ENCODE assay signal across 25 cellular contexts in genomic region chr6:28607990-28608389, GRCh38.
DNase-seq lines count a peak whose midpoint lies in the region; ATAC-seq and TF ChIP-seq lines count a peak whose summit lies in the region.
"Had no signal": no experiment of that assay in that cellular context is flagged by ENCODE, and none has a peak within 500 bp of the region (broad histone marks: within the 10 kb centered on the region; RNA-seq: fewer than 3 reads in every experiment).

No MANE protein-coding gene starts in this region.

- H3K27ac Mint-ChIP-seq in Caco-2 (ENCODE audit: unreplicated experiment): peak overlapping the region; percentile 41
- H3K27ac Mint-ChIP-seq: B cell; CD4-positive, CD25-positive, alpha-beta regulatory T cell; HFFc6 had no signal

- no peak overlapping the region for H3K4me3 ChIP-seq in BLaER1
- no peak overlapping the region for H3K4me3 ChIP-seq in Caco-2 (ENCODE audit: low read depth, low read length)
- no peak overlapping the region for H3K4me3 ChIP-seq in fibroblast of pulmonary artery (replicated peaks; ENCODE audit: low read depth, low read length)
- H3K4me3 ChIP-seq in neuronal stem cell (ENCODE audit: low read length in 2 of 2): no peak overlapping the region
- H3K4me3 ChIP-seq in prostate gland: no peak overlapping the region
- no peak overlapping the region for H3K4me3 ChIP-seq in psoas muscle

- ATAC-seq in psoas muscle: no peak

- peaks cover 11% of the 10 kb centered on the region for H3K36me3 Mint-ChIP-seq in Caco-2 (ENCODE audit: insufficient read depth, unreplicated experiment)
- H3K36me3 Mint-ChIP-seq: CD4-positive, CD25-positive, alpha-beta regulatory T cell had no signal

- no peak overlapping the region for H3K14ac ChIP-seq in neuronal stem cell (ENCODE audit: low read length)

- no peak overlapping the region for H3K4ac ChIP-seq in neuronal stem cell (ENCODE audit: low read length)

- no peak overlapping the region for H3K23ac ChIP-seq in neuronal stem cell (ENCODE audit: low read depth, low read length, poor library complexity)

- no peak overlapping the region for H2BK5ac ChIP-seq in neuronal stem cell (ENCODE audit: low read length)

- no peak overlapping the region for H3K18ac ChIP-seq in neuronal stem cell (ENCODE audit: low read length)

- H4K91ac ChIP-seq in neuronal stem cell (ENCODE audit: low read depth, low read length, poor library complexity): no peak overlapping the region

- intact Hi-C loops in Caco-2 (cut with micrococcal nuclease; ENCODE audit: unreplicated experiment): loop anchor here (1.0 to 5.0 kb wide), 2 partner anchors 74 to 186 kb away; no protein-coding TSS in a partner anchor
- intact Hi-C loops in prostate gland (cut with DNase I): no loop called here
- intact Hi-C loops in psoas muscle (cut with DNase I): no loop called here

- H3K27ac ChIP-seq in BLaER1 (no peak overlapping the region), neuronal stem cell (replicated peaks; ENCODE audit: low read length) (no peak overlapping the region), prostate gland (no peak overlapping the region), psoas muscle (no peak overlapping the region)
- H3K27ac ChIP-seq: A549, PC-9, SK-N-MC had no signal

- no TSS peak for BruUV-seq in Caco-2 (replicated peaks; lab: Mats Ljungman, UMichigan)

- H3K9me3 Mint-ChIP-seq in Caco-2 (ENCODE audit: unreplicated experiment): no peaks in the 10 kb centered on the region
- H3K9me3 Mint-ChIP-seq: HFFc6 had no signal

- no peaks in the 10 kb centered on the region for H3K79me1 ChIP-seq in neuronal stem cell (ENCODE audit: low read depth, low read length)

- no peak for TF ChIP-seq CTCF in Caco-2 (IDR thresholded peaks at IDR 0.05; ENCODE audit: insufficient read depth in 1 of 2, low read depth in 1 of 2, low read length in 1 of 2, severe bottlenecking in 1 of 2, unreplicated experiment in 1 of 2)
- TF ChIP-seq CTCF in fibroblast of pulmonary artery (IDR thresholded peaks at IDR 0.05; ENCODE audit: low read length, missing control alignments): no peak
- TF ChIP-seq CTCF in prostate gland (IDR thresholded peaks at IDR 0.05): no peak
- TF ChIP-seq CTCF in psoas muscle (IDR thresholded peaks at IDR 0.05): no peak

- H3K36me3 ChIP-seq in BLaER1 (no peaks in the 10 kb centered on the region), Caco-2 (ENCODE audit: control insufficient read depth, insufficient read depth, low read length) (no peaks in the 10 kb centered on the region), neuronal stem cell (replicated peaks in 1 of 2; ENCODE audit: control insufficient read depth in 2 of 2, insufficient read depth in 2 of 2, low read length in 2 of 2) (no peaks in the 10 kb centered on the region), prostate gland (no peaks in the 10 kb centered on the region), psoas muscle (ENCODE audit: insufficient read depth in 1 of 2, low read depth in 1 of 2) (no peaks in the 10 kb centered on the region)

- TF ChIP-seq POLR2A in prostate gland (IDR thresholded peaks at IDR 0.05): no peak

- CTCF ChIA-PET in Caco-2 (lab: Charles Lee): no interaction called here

- H4K20me1 ChIP-seq in BLaER1: no peaks in the 10 kb centered on the region

- H3K27me3 Mint-ChIP-seq in Caco-2 (ENCODE audit: insufficient read depth, unreplicated experiment): no peaks in the 10 kb centered on the region

- no peaks in the 10 kb centered on the region for H3K9me3 ChIP-seq in BLaER1
- no peaks in the 10 kb centered on the region for H3K9me3 ChIP-seq in Caco-2
- no peaks in the 10 kb centered on the region for H3K9me3 ChIP-seq in neuronal stem cell (replicated peaks in 1 of 2; ENCODE audit: control insufficient read depth in 2 of 2, insufficient read depth in 1 of 2, low read depth in 1 of 2, low read length in 2 of 2)
- H3K9me3 ChIP-seq in prostate gland: no peaks in the 10 kb centered on the region
- H3K9me3 ChIP-seq in psoas muscle: no peaks in the 10 kb centered on the region
- H3K9me3 ChIP-seq: A549 had no signal

- H3K4me1 ChIP-seq in BLaER1: peaks cover 35% of the 10 kb centered on the region
- peaks cover 6% of the 10 kb centered on the region for H3K4me1 ChIP-seq in Caco-2
- peaks cover 3 to 9% of the 10 kb centered on the region in 2 donors for H3K4me1 ChIP-seq in neuronal stem cell (ENCODE audit: control insufficient read depth in 2 of 2, insufficient read depth in 1 of 2, low read depth in 1 of 2, low read length in 2 of 2)
- H3K4me1 ChIP-seq in prostate gland (replicated peaks): no peaks in the 10 kb centered on the region
- no peaks in the 10 kb centered on the region for H3K4me1 ChIP-seq in psoas muscle

- H2BK120ac ChIP-seq in neuronal stem cell (ENCODE audit: low read depth, low read length): no peak overlapping the region

- peak overlapping the region; percentile 80 for H3K4me3 Mint-ChIP-seq in Caco-2 (ENCODE audit: unreplicated experiment)
- H3K4me3 Mint-ChIP-seq: B cell; CD4-positive, CD25-positive, alpha-beta regulatory T cell; HFFc6 had no signal

- peak overlapping the region; percentile 61 for H2AFZ ChIP-seq in neuronal stem cell (ENCODE audit: low read length)
- H2AFZ ChIP-seq: PC-9 had no signal

- WGBS in neuronal stem cell (ENCODE audit: extremely low coverage in 2 of 2, insufficient read length in 2 of 2, insufficient replicate concordance in 1 of 2), 2 donors: no CpG with 5 or more reads among the region's 9 CpGs
- WGBS in prostate gland: 28% methylated on average over 9 of the region's 9 CpGs
- WGBS in psoas muscle, 3 donors: 67 to 70% (median 70%) methylated on average over 9 of the region's 9 CpGs

- H3K4me1 Mint-ChIP-seq in Caco-2 (ENCODE audit: low read depth, unreplicated experiment): peaks cover 7% of the 10 kb centered on the region

- no peak overlapping the region for H2AK5ac ChIP-seq in neuronal stem cell (ENCODE audit: low read depth, low read length)

- DNase-seq in Caco-2 (peak; percentile 39 to 57), fibroblast of pulmonary artery (ENCODE audit: low read depth) (peak; percentile 23), neuronal stem cell (ENCODE audit: low spot score) (no peak), prostate gland (ENCODE audit: low spot score) (no peak), germinal center (ENCODE audit: low spot score) (no peak), psoas muscle (no peak)
- DNase-seq: CD4-positive, CD25-positive, alpha-beta regulatory T cell; COR-L47; DMS 273 treated with DMSO at 0.1 percent for 48 hours; DMS79 treated with DMSO at 0.1 percent for 48 hours; H7; HFFc6; KG1; NCI-H1092; NCI-H1436 treated with DMSO at 0.1 percent for 48 hours; NCI-H1930; NCI-H446; NCI-H526; PC-9; RPMI8226; SHP77 treated with DMSO at 0.1 percent for 48 hours had no signal

- no peak overlapping the region for H2BK15ac ChIP-seq in neuronal stem cell (ENCODE audit: low read length)

- POLR2A ChIA-PET in Caco-2 (lab: Charles Lee): no interaction called here

- no peak overlapping the region for H2BK12ac ChIP-seq in neuronal stem cell (ENCODE audit: low read length)

- H4K8ac ChIP-seq in neuronal stem cell (ENCODE audit: low read depth, low read length): no peak overlapping the region

- H3K27me3 ChIP-seq in BLaER1 (no peaks in the 10 kb centered on the region), Caco-2 (replicated peaks; ENCODE audit: control insufficient read depth, insufficient read depth, low read length) (no peaks in the 10 kb centered on the region), neuronal stem cell (ENCODE audit: control insufficient read depth in 3 of 3, insufficient read depth in 3 of 3, low read depth in 1 of 3, low read length in 3 of 3) (no peaks in the 10 kb centered on the region), prostate gland (replicated peaks; ENCODE audit: insufficient read depth) (peaks cover 4% of the 10 kb centered on the region), psoas muscle (ENCODE audit: insufficient read depth in 3 of 3, low read length in 2 of 3) (peaks cover 3 to 20% (median 3%) of the 10 kb centered on the region in 3 donors)

- H3K9ac ChIP-seq in BLaER1 (no peak overlapping the region), neuronal stem cell (ENCODE audit: low read depth, low read length, poor library complexity) (no peak overlapping the region)

- H3K4me2 ChIP-seq in BLaER1: peak overlapping the region; percentile 72
- H3K4me2 ChIP-seq in neuronal stem cell (ENCODE audit: insufficient read depth, low read length, poor library complexity, severe bottlenecking): no peak overlapping the region

Comparison
In these comparisons a context has a peak if more than half of its experiments do, and no peak if none do; other contexts are left out.
1. DNase-seq: peak in Caco-2 (2 of 2) and fibroblast of pulmonary artery (single experiment); none in neuronal stem cell (single experiment), prostate gland (single experiment), germinal center (single experiment) and psoas muscle (0 of 2).